Comparison of ENCODE assay signal across 1 cellular context in genomic region chr5:150142189-150142788, GRCh38.
A peak's percentile ranks its signal among the peaks of the same experiment; 100 is the strongest.
TF ChIP-seq lines count a peak whose summit lies in the region.

No MANE protein-coding gene starts in this region.

TF ChIP-seq in HepG2, 621 proteins besides CTCF, POLR2A, EP300 and RAD21 (continued from another document and continues in another):
- TF ChIP-seq REL (CRISPR knock-in tag; conservative IDR thresholded peaks at IDR 0.05), result 0 out of 2 replicates have a peak, but pooled peaks have one; percentile 11
- TF ChIP-seq ZSCAN12 (CRISPR knock-in tag; IDR thresholded peaks at IDR 0.05), result no peak
- TF ChIP-seq MEF2D (CRISPR knock-in tag; IDR thresholded peaks at IDR 0.05), result 0 out of 2 replicates have a peak, but pooled peaks have one; percentile 3
- TF ChIP-seq PAF1 (CRISPR knock-in tag; IDR thresholded peaks at IDR 0.05), result no peak
- no peak for TF ChIP-seq KLF13 (CRISPR knock-in tag; IDR thresholded peaks at IDR 0.05)
- TF ChIP-seq SPEN (CRISPR knock-in tag; IDR thresholded peaks at IDR 0.05; ENCODE audit: low read depth), result no peak
- no peak for TF ChIP-seq ZBTB46 (CRISPR knock-in tag; IDR thresholded peaks at IDR 0.05; ENCODE audit: borderline replicate concordance)
- no peak for TF ChIP-seq ZBTB34 (CRISPR knock-in tag; IDR thresholded peaks at IDR 0.05)
- TF ChIP-seq POLR2AphosphoS2 (IDR thresholded peaks at IDR 0.05; ENCODE audit: low read depth, low read length), result no peak
- TF ChIP-seq FOXK2 (IDR thresholded peaks at IDR 0.05), result no peak
- TF ChIP-seq HHEX (CRISPR knock-in tag; IDR thresholded peaks at IDR 0.05), result no peak
- TF ChIP-seq ATF7 (IDR thresholded peaks at IDR 0.05), result no peak
- TF ChIP-seq ATF7 (CRISPR knock-in tag; IDR thresholded peaks at IDR 0.05), result no peak
- TF ChIP-seq FOXK1 (CRISPR knock-in tag; IDR thresholded peaks at IDR 0.05; ENCODE audit: borderline replicate concordance, low read depth), result no peak
- TF ChIP-seq ISX (CRISPR knock-in tag; conservative IDR thresholded peaks at IDR 0.05), result 0 out of 2 replicates have a peak, but pooled peaks have one; percentile 47
- no peak for TF ChIP-seq MAF1 (CRISPR knock-in tag; IDR thresholded peaks at IDR 0.05; ENCODE audit: borderline replicate concordance)
- TF ChIP-seq MYNN (CRISPR knock-in tag; IDR thresholded peaks at IDR 0.05; ENCODE audit: low read depth), result no peak
- no peak for TF ChIP-seq ZNF33B (CRISPR knock-in tag; IDR thresholded peaks at IDR 0.05)
- no peak for TF ChIP-seq SIN3A (IDR thresholded peaks at IDR 0.05; ENCODE audit: borderline replicate concordance, low read depth, low read length)
- no peak for TF ChIP-seq FOXC1 (CRISPR knock-in tag; IDR thresholded peaks at IDR 0.05; ENCODE audit: borderline replicate concordance)
- no peak for TF ChIP-seq PBX3 (CRISPR knock-in tag; IDR thresholded peaks at IDR 0.05; ENCODE audit: borderline replicate concordance)
- TF ChIP-seq ZFX (CRISPR knock-in tag; IDR thresholded peaks at IDR 0.05; ENCODE audit: low read depth), result peak; percentile 25; the same call in 1 of the 2 replicates
- TF ChIP-seq KLF15 (CRISPR knock-in tag; IDR thresholded peaks at IDR 0.05; ENCODE audit: borderline replicate concordance), result 0 out of 2 replicates have a peak, but pooled peaks have one; percentile 21
- TF ChIP-seq CREM (IDR thresholded peaks at IDR 0.05), result no peak
- TF ChIP-seq CREM (CRISPR knock-in tag; IDR thresholded peaks at IDR 0.05), result no peak
- no peak for TF ChIP-seq HNRNPUL1 (IDR thresholded peaks at IDR 0.05; ENCODE audit: low read depth, low read length)
- 0 out of 2 replicates have a peak, but pooled peaks have one; percentile 74 for TF ChIP-seq ETS1 (CRISPR knock-in tag; IDR thresholded peaks at IDR 0.05)
- no peak for TF ChIP-seq ZNF780A (CRISPR knock-in tag; IDR thresholded peaks at IDR 0.05)
- TF ChIP-seq PCBP2 (optimal IDR thresholded peaks at IDR 0.05; ENCODE audit: low read depth, low read length, poor library complexity, severe bottlenecking), result no peak
- TF ChIP-seq SALL1 (CRISPR knock-in tag; IDR thresholded peaks at IDR 0.05), result 0 out of 2 replicates have a peak, but pooled peaks have one; percentile 3
- TF ChIP-seq ZXDC (CRISPR knock-in tag; IDR thresholded peaks at IDR 0.05), result no peak
- no peak for TF ChIP-seq POLR2AphosphoS5 (IDR thresholded peaks at IDR 0.05; ENCODE audit: low read depth, low read length)
- TF ChIP-seq TFDP2 (CRISPR knock-in tag; IDR thresholded peaks at IDR 0.05), result peak; percentile 45
- TF ChIP-seq SIN3B (IDR thresholded peaks at IDR 0.05; ENCODE audit: low read length), result no peak
- no peak for TF ChIP-seq ZNF383 (CRISPR knock-in tag; IDR thresholded peaks at IDR 0.05; ENCODE audit: borderline replicate concordance)
- TF ChIP-seq CHCHD3 (CRISPR knock-in tag; IDR thresholded peaks at IDR 0.05), result no peak
- TF ChIP-seq YEATS2 (CRISPR knock-in tag; IDR thresholded peaks at IDR 0.05; ENCODE audit: borderline replicate concordance), result no peak
- no peak for TF ChIP-seq POGZ (CRISPR knock-in tag; IDR thresholded peaks at IDR 0.05)
- no peak for TF ChIP-seq TARDBP (CRISPR knock-in tag; IDR thresholded peaks at IDR 0.05)
- no peak; the same call in 1 of the 2 replicates for TF ChIP-seq TP53 (CRISPR knock-in tag; conservative IDR thresholded peaks at IDR 0.05)
- no peak for TF ChIP-seq MEIS1 (CRISPR knock-in tag; IDR thresholded peaks at IDR 0.05; ENCODE audit: borderline replicate concordance)
- TF ChIP-seq JUND (CRISPR knock-in tag; IDR thresholded peaks at IDR 0.05), result no peak
- TF ChIP-seq ZNF264 (CRISPR knock-in tag; IDR thresholded peaks at IDR 0.05), result no peak
- no peak for TF ChIP-seq MZF1 (CRISPR knock-in tag; IDR thresholded peaks at IDR 0.05; ENCODE audit: borderline replicate concordance)
- no peak for TF ChIP-seq NR3C1 (CRISPR knock-in tag; IDR thresholded peaks at IDR 0.05)
- no peak for TF ChIP-seq ZFAT (CRISPR knock-in tag; conservative IDR thresholded peaks at IDR 0.05)
- TF ChIP-seq PRPF4 (IDR thresholded peaks at IDR 0.05; ENCODE audit: low read depth, low read length, poor library complexity, severe bottlenecking), result no peak
- no peak for TF ChIP-seq RORA (CRISPR knock-in tag; IDR thresholded peaks at IDR 0.05)
- TF ChIP-seq ZNF766 (CRISPR knock-in tag; IDR thresholded peaks at IDR 0.05; ENCODE audit: borderline replicate concordance), result no peak
- no peak for TF ChIP-seq ZNF513 (CRISPR knock-in tag; conservative IDR thresholded peaks at IDR 0.05)
- no peak for TF ChIP-seq ZMYM3 (CRISPR knock-in tag; IDR thresholded peaks at IDR 0.05)
- no peak for TF ChIP-seq ZNF691 (CRISPR knock-in tag; IDR thresholded peaks at IDR 0.05; ENCODE audit: borderline replicate concordance, low read depth)
- TF ChIP-seq HNRNPH1 (optimal IDR thresholded peaks at IDR 0.05; ENCODE audit: low read depth, low read length), result peak; percentile 41
- no peak for TF ChIP-seq AFF4 (CRISPR knock-in tag; IDR thresholded peaks at IDR 0.05)
- TF ChIP-seq ZNF18 (CRISPR knock-in tag; IDR thresholded peaks at IDR 0.05; ENCODE audit: insufficient replicate concordance), result no peak
